8 cellular contexts compared by ENCODE assay signal in the genomic region with DNA sequence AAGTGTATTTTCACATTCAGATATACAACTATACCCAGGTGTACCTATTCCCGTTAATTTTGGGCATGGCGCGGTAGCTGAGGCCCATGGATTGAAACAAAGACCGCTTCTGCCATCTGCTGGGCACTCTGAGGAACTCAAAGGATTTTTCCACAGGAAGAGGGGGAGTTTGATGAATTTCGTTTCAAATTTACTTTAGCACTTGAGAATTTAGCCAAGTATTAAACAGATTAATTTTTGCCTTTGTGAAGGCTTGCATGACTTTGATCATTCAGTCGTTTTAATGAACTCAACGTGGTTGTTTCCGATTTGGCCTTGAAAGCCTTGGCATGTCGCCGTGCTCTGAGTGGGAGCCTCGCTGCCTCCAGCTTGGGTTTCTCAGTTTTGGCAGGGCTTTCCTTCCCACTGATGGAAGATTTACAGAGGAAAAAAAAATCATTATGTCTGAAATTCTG.
A peak's percentile ranks its signal among the peaks of the same experiment; 100 is the strongest.
DNase-seq lines count a peak whose midpoint lies in the region; ATAC-seq, FAIRE-seq and TF ChIP-seq lines count a peak whose summit lies in the region.

No MANE protein-coding gene starts in this region.

- peak; percentile 51 for FAIRE-seq in GM12892 (lab: Jason Lieb, UNC)

- no peak overlapping the region for H3K9ac ChIP-seq in duodenal mucosa (ENCODE audit: low read depth in 1 of 2, low read length in 2 of 2)

- peak; percentile 83 for TF ChIP-seq CTCF in lower lobe of right lung (IDR thresholded peaks at IDR 0.05)

- H3K27ac ChIP-seq in ACC112 (ENCODE audit: low read depth, low read length), result no peak overlapping the region
- no peak overlapping the region for H3K27ac ChIP-seq in duodenal mucosa (ENCODE audit: low read depth, low read length)
- H3K27ac ChIP-seq in lower lobe of right lung, result peak overlapping the region; percentile 44

- no peaks in the 10 kb centered on the region for H3K79me2 ChIP-seq in ACC112 (ENCODE audit: control insufficient read depth, insufficient read depth, low read length, unreplicated experiment)

- peak overlapping the region; percentile 50 for H2AFZ ChIP-seq in ACC112 (ENCODE audit: low read length, unreplicated experiment)

- H3K4me3 ChIP-seq in ACC112 (ENCODE audit: low read depth, low read length) (peak overlapping the region; percentile 82), duodenal mucosa (ENCODE audit: low read depth in 1 of 2, low read length in 2 of 2) (peak overlapping the region; percentile 41 to 50), lower lobe of right lung (peak overlapping the region; percentile 47)

- DNase-seq in GM12892 (ENCODE audit: insufficient read length) (peak; percentile 10), NCI-H1694 treated with DMSO at 0.1 percent for 48 hours (lab: John Stamatoyannopoulos, UW) (peak; percentile 31), lower lobe of right lung (no peak)
- peak; percentile 17 to 25 for DNase-seq in activated CD4-positive, alpha-beta T cell treated with anti-CD3 and anti-CD28 coated beads for 24 hours (ENCODE audit: low read depth in 2 of 2)
- DNase-seq in stimulated activated CD4-positive, alpha-beta T cell treated with anti-CD3 and anti-CD28 coated beads, TNF-alpha, amount 100 ng/mL, for 48 hours (ENCODE audit: low read depth in 3 of 3), result peak in 2 of 3 donors; percentile 30 to 31

- TF ChIP-seq POLR2A in GM12892 (IDR thresholded peaks at IDR 0.05; ENCODE audit: low read depth, low read length), result no peak

- no peaks in the 10 kb centered on the region for H3K27me3 ChIP-seq in ACC112 (ENCODE audit: insufficient read depth, low read length)
- peaks cover 0 to 5% of the 10 kb centered on the region in 2 donors for H3K27me3 ChIP-seq in duodenal mucosa (ENCODE audit: control insufficient read depth in 1 of 2, insufficient read depth in 2 of 2, low read length in 2 of 2)
- no peaks in the 10 kb centered on the region for H3K27me3 ChIP-seq in lower lobe of right lung (ENCODE audit: low read depth)

- ATAC-seq in lower lobe of right lung (peak; percentile 91 to 96), HG02981 (IDR thresholded peaks at IDR 0.05; ENCODE audit: unreplicated experiment) (no peak)

- H3K36me3 ChIP-seq in ACC112 (ENCODE audit: insufficient read depth, low read length) (no peaks in the 10 kb centered on the region), duodenal mucosa (ENCODE audit: control insufficient read depth in 1 of 2, insufficient read depth in 2 of 2, low read length in 2 of 2) (no peaks in the 10 kb centered on the region), lower lobe of right lung (no peaks in the 10 kb centered on the region)

- intact Hi-C loops in lower lobe of right lung (cut with DNase I), result no loop called here

- H3K9me3 ChIP-seq in duodenal mucosa (ENCODE audit: control insufficient read depth in 1 of 2, low read length in 2 of 2) (no peaks in the 10 kb centered on the region), lower lobe of right lung (no peaks in the 10 kb centered on the region)

- peaks cover 5% of the 10 kb centered on the region for H3K4me1 ChIP-seq in ACC112 (ENCODE audit: control insufficient read depth, insufficient read depth, low read length, unreplicated experiment)
- no peaks in the 10 kb centered on the region for H3K4me1 ChIP-seq in duodenal mucosa (ENCODE audit: control insufficient read depth in 1 of 2, insufficient read depth in 2 of 2, low read length in 2 of 2)
- H3K4me1 ChIP-seq in lower lobe of right lung, result peaks cover 17% of the 10 kb centered on the region
